In genomic region chr17:61836266-61837174, GRCh38 we compare ENCODE assay signal across 21 cellular contexts. TPM values are rescaled to one million over a fixed set of nuclear protein-coding genes. Genes with fewer than 3 reads are reported as not detected.
"Had no signal": no experiment of that assay in that cellular context is flagged by ENCODE, and none has a peak within 500 bp of the region (broad histone marks: within the 10 kb centered on the region; RNA-seq: fewer than 3 reads in every experiment).

No MANE protein-coding gene starts in this region.

- DNase-seq: islet precursor cell; spleen; stimulated activated naive B cell treated with anti-CD40 and anti-IgM and Interleukin-4, amounts not matched to agents 10 μg/mL and 1 μg/mL and 100 μg/mL, for 72 hours; upper lobe of right lung had no signal

- H3K4me1 ChIP-seq: heart left ventricle, lower lobe of right lung, pancreas, right atrium auricular region, suprapubic skin, transverse colon, upper lobe of right lung, uterus had no signal

- H2AFZ ChIP-seq: hepatocyte had no signal

- H3K27me3 ChIP-seq: heart left ventricle, hepatocyte, pancreas, right atrium auricular region, spleen, suprapubic skin, transverse colon, upper lobe of right lung, uterus had no signal

- H3K4me1 Mint-ChIP-seq: nephron progenitor cell; stimulated activated naive B cell treated with anti-CD40 and anti-IgM and Interleukin-4, amounts not matched to agents 10 μg/mL and 1 μg/mL and 100 μg/mL, for 72 hours; stimulated activated naive CD8-positive, alpha-beta T cell treated with anti-CD3 and anti-CD28 coated beads, Interleukin-15, amount 100 ng/mL, for 72 hours had no signal

- H3K4me2 ChIP-seq: hepatocyte had no signal

- H3K9me3 ChIP-seq: heart left ventricle, lower lobe of right lung, pancreas, right atrium auricular region, spleen, suprapubic skin, transverse colon, upper lobe of right lung, uterus had no signal

- H3K27ac Mint-ChIP-seq: naive thymus-derived CD8-positive, alpha-beta T cell; nephron progenitor cell; progenitor cell of endocrine pancreas; stimulated activated naive B cell treated with anti-CD40 and anti-IgM and Interleukin-4, amounts not matched to agents 10 μg/mL and 1 μg/mL and 100 μg/mL, for 72 hours; stimulated activated naive CD8-positive, alpha-beta T cell treated with anti-CD3 and anti-CD28 coated beads, Interleukin-15, amount 100 ng/mL, for 72 hours had no signal

- H3K79me2 ChIP-seq: hepatocyte had no signal

- H3K4me3 Mint-ChIP-seq: naive thymus-derived CD8-positive, alpha-beta T cell; nephron progenitor cell; stimulated activated naive B cell treated with anti-CD40 and anti-IgM and Interleukin-4, amounts not matched to agents 10 μg/mL and 1 μg/mL and 100 μg/mL, for 72 hours; stimulated activated naive CD8-positive, alpha-beta T cell treated with anti-CD3 and anti-CD28 coated beads, Interleukin-15, amount 100 ng/mL, for 72 hours had no signal

- H3K9me3 Mint-ChIP-seq: naive thymus-derived CD8-positive, alpha-beta T cell; nephron progenitor cell; stimulated activated naive B cell treated with anti-CD40 and anti-IgM and Interleukin-4, amounts not matched to agents 10 μg/mL and 1 μg/mL and 100 μg/mL, for 72 hours; stimulated activated naive CD8-positive, alpha-beta T cell treated with anti-CD3 and anti-CD28 coated beads, Interleukin-15, amount 100 ng/mL, for 72 hours had no signal

- H3K27me3 Mint-ChIP-seq: naive thymus-derived CD8-positive, alpha-beta T cell; progenitor cell of endocrine pancreas; stimulated activated naive B cell treated with anti-CD40 and anti-IgM and Interleukin-4, amounts not matched to agents 10 μg/mL and 1 μg/mL and 100 μg/mL, for 72 hours; stimulated activated naive CD8-positive, alpha-beta T cell treated with anti-CD3 and anti-CD28 coated beads, Interleukin-15, amount 100 ng/mL, for 72 hours had no signal

- H3K4me3 ChIP-seq: coronary artery, heart left ventricle, hepatocyte, lower lobe of right lung, pancreas, right atrium auricular region, skin epidermis, spleen, suprapubic skin, transverse colon, upper lobe of right lung, uterus had no signal

- H3K36me3 ChIP-seq: heart left ventricle, lower lobe of right lung, pancreas, right atrium auricular region, spleen, suprapubic skin, transverse colon, upper lobe of right lung, uterus had no signal

- ATAC-seq: left ventricle myocardium superior; naive thymus-derived CD8-positive, alpha-beta T cell; stimulated activated naive CD8-positive, alpha-beta T cell treated with anti-CD3 and anti-CD28 coated beads, Interleukin-15, amount 100 ng/mL, for 72 hours had no signal

- FAIRE-seq: endothelial cell of umbilical vein, frontal cortex had no signal

- H3K36me3 Mint-ChIP-seq: naive thymus-derived CD8-positive, alpha-beta T cell had no signal

- H3K27ac ChIP-seq: coronary artery, heart left ventricle, hepatocyte, lower lobe of right lung, pancreas, right atrium auricular region, skin epidermis, spleen, suprapubic skin, transverse colon, upper lobe of right lung, uterus had no signal

RNA-seq across cellular contexts. Expression of gene BRIP1, which starts 26.8 kb away (rescaled TPM):
- total RNA-seq: right atrium auricular region had no signal
